In genomic region chr11:47160753-47161133, GRCh38 we compare ENCODE assay signal across 1 cellular context.
TF ChIP-seq lines count a peak whose summit lies in the region.

No MANE protein-coding gene starts in this region.

TF ChIP-seq in endothelial cell of umbilical vein, 7 proteins besides CTCF, POLR2A, EP300 and RAD21:
- no peak for TF ChIP-seq POLR2AphosphoS5 (IDR thresholded peaks at IDR 0.05; ENCODE audit: insufficient read depth, low read depth, low read length)
- TF ChIP-seq FOS (IDR thresholded peaks at IDR 0.05; ENCODE audit: borderline replicate concordance, insufficient read depth, low read length) = no peak
- TF ChIP-seq MYC (IDR thresholded peaks at IDR 0.05; ENCODE audit: low read depth, low read length) = no peak
- TF ChIP-seq, protein P1, sequence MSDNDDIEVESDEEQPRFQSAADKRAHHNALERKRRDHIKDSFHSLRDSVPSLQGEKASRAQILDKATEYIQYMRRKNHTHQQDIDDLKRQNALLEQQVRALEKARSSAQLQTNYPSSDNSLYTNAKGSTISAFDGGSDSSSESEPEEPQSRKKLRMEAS (IDR thresholded peaks at IDR 0.05; ENCODE audit: insufficient read depth, insufficient read length) = no peak
- no peak for TF ChIP-seq JUN (IDR thresholded peaks at IDR 0.05; ENCODE audit: borderline replicate concordance, insufficient read depth, insufficient read length, low read depth)
- TF ChIP-seq EZH2 (IDR thresholded peaks at IDR 0.05; ENCODE audit: borderline replicate concordance, low read depth, low read length, severe bottlenecking) = no peak
